1 cellular context compared by ENCODE assay signal in the genomic region with DNA sequence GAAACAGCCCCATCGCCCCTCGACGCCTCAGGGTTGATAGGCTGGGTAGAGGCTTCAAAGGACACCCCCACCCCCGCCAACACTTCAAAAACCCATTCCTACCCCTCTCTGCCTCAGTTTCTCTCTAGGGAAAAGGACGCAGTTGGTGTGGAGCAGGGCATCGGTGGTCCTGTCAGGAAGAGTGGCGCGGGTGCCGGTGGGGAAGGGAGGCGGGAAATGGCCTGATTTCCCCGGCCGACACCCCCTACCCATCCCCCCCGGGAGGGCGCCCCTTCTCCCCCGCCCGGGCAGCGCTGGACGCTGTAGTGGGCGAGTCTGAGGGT.
TF ChIP-seq lines count a peak whose summit lies in the region.

No MANE protein-coding gene starts in this region.

TF ChIP-seq in WTC11, 78 proteins besides CTCF, POLR2A, EP300 and RAD21 (continued from another document):
- TF ChIP-seq ETV6 (CRISPR knock-in tag; IDR thresholded peaks at IDR 0.05) = no peak
TF ChIP-seq in WTC11: peak in this region for 0.
